ENCODE assay signal across 33 cellular contexts in genomic region chr5:102498271-102499034, GRCh38. TPM values are rescaled to one million over a fixed set of nuclear protein-coding genes. Genes with fewer than 3 reads are reported as not detected.
DNase-seq lines count a peak whose midpoint lies in the region; ATAC-seq, FAIRE-seq and TF ChIP-seq lines count a peak whose summit lies in the region.
"Had no signal": no experiment of that assay in that cellular context is flagged by ENCODE, and none has a peak within 500 bp of the region (broad histone marks: within the 10 kb centered on the region; RNA-seq: fewer than 3 reads in every experiment).

TSS of gene SLCO6A1 (minus strand) at chr5:102499001. CDS start at chr5:102498844, 157 bp downstream.

- H3K9me3 Mint-ChIP-seq in activated T-cell treated with anti-CD3 and anti-CD28 coated beads, Interleukin-2, amount 50 U/mL, for 24 hours = no peaks in the 10 kb centered on the region

- CTCF ChIA-PET in HepG2 (lab: Yijun Ruan, JAX; ENCODE audit: low intra/inter-chr PET ratio, low total read pairs) = no interaction called here
- CTCF ChIA-PET in K562 (lab: Yijun Ruan, JAX; ENCODE audit: low intra/inter-chr PET ratio) = no interaction called here

- H3K9me1 ChIP-seq in K562 (ENCODE audit: control insufficient read depth, insufficient read depth, low read length) = no peaks in the 10 kb centered on the region

- no peaks in the 10 kb centered on the region for H3K36me3 Mint-ChIP-seq in activated T-cell treated with anti-CD3 and anti-CD28 coated beads, Interleukin-2, amount 50 U/mL, for 24 hours (ENCODE audit: low read depth)
- H3K36me3 Mint-ChIP-seq: CD14-positive monocyte; CD8-positive, alpha-beta memory T cell had no signal

- H4K20me1 ChIP-seq in HepG2 (ENCODE audit: insufficient read depth, low read length) (no peaks in the 10 kb centered on the region), K562 (replicated peaks; ENCODE audit: control insufficient read depth, insufficient read depth, low read length) (no peaks in the 10 kb centered on the region)

- H2AFZ ChIP-seq in HepG2 (ENCODE audit: low read length) = no peak within 1 kb of the TSS
- no peak within 1 kb of the TSS; the same call in 1 of the 2 replicates for H2AFZ ChIP-seq in K562 (ENCODE audit: low read depth, low read length)
- H2AFZ ChIP-seq: GM23248, PC-9 had no signal

- no peak within 1 kb of the TSS for H3K4me2 ChIP-seq in HepG2 (ENCODE audit: low read depth, low read length)
- H3K4me2 ChIP-seq in K562 (ENCODE audit: insufficient read depth, low read length) = no peak within 1 kb of the TSS
- H3K4me2 ChIP-seq: PC-9 had no signal

- TF ChIP-seq POLR2A in HepG2 (IDR thresholded peaks at IDR 0.05; ENCODE audit: insufficient read depth in 1 of 2, low read depth in 2 of 2, low read length in 2 of 2) = no peak
- TF ChIP-seq POLR2A in right lobe of liver (IDR thresholded peaks at IDR 0.05) = no peak
- TF ChIP-seq POLR2A in K562 (conservative IDR thresholded peaks at IDR 0.05) = no peak
- no peak for TF ChIP-seq POLR2A in testis (IDR thresholded peaks at IDR 0.05)
- no peak for TF ChIP-seq POLR2A in thyroid gland (IDR thresholded peaks at IDR 0.05)

- no peaks in the 10 kb centered on the region for H3K4me1 Mint-ChIP-seq in activated T-cell treated with anti-CD3 and anti-CD28 coated beads, Interleukin-2, amount 50 U/mL, for 24 hours (ENCODE audit: low read depth)
- H3K4me1 Mint-ChIP-seq: CD14-positive monocyte; CD8-positive, alpha-beta memory T cell had no signal

- POLR2A ChIA-PET in HepG2 (lab: Yijun Ruan, JAX) = no interaction called here
- POLR2A ChIA-PET in K562 (lab: Yijun Ruan, JAX) = no interaction called here

- no peaks in the 10 kb centered on the region for H3K36me3 ChIP-seq in HepG2 (replicated peaks in 1 of 2; ENCODE audit: control insufficient read depth in 1 of 2, insufficient read depth in 2 of 2, low read length in 2 of 2)
- no peaks in the 10 kb centered on the region for H3K36me3 ChIP-seq in right lobe of liver
- no peaks in the 10 kb centered on the region for H3K36me3 ChIP-seq in K562 (ENCODE audit: control insufficient read depth, insufficient read depth, low read length)
- no peaks in the 10 kb centered on the region for H3K36me3 ChIP-seq in testis (ENCODE audit: low read depth, missing control alignments)
- no peaks in the 10 kb centered on the region for H3K36me3 ChIP-seq in thyroid gland
- H3K36me3 ChIP-seq: BE2C had no signal

- H3K27ac ChIP-seq in HepG2 (ENCODE audit: extremely low read length, insufficient read depth, low read length) = no peak within 1 kb of the TSS
- no peak within 1 kb of the TSS for H3K27ac ChIP-seq in right lobe of liver
- no peak within 1 kb of the TSS for H3K27ac ChIP-seq in K562 (ENCODE audit: extremely low read depth, low read depth, low read length)
- peak within 1 kb of the TSS in 1 of 2 donors; percentile 48 for H3K27ac ChIP-seq in testis
- H3K27ac ChIP-seq in thyroid gland = no peak within 1 kb of the TSS
- H3K27ac ChIP-seq: GM23248, HL-60, PC-9 had no signal

- H3K9ac ChIP-seq in HepG2 (ENCODE audit: insufficient read depth, low read depth, low read length) (no peak within 1 kb of the TSS), K562 (ENCODE audit: insufficient read depth in 1 of 2, low read depth in 2 of 2, low read length in 2 of 2) (no peak within 1 kb of the TSS)
- H3K9ac ChIP-seq: GM23248 had no signal

- no peak for FAIRE-seq in HepG2 (lab: Jason Lieb, UNC)
- FAIRE-seq in K562 (lab: Jason Lieb, UNC) = no peak
- FAIRE-seq: GM18507 had no signal

- DNase-seq in HepG2 (ENCODE audit: low spot score) = no peak
- no peak for DNase-seq in right lobe of liver
- peak in 3 of 4 experiments; percentile 2 to 5 (median 5) for DNase-seq in K562 (ENCODE audit: extremely low read depth in 1 of 4, low spot score in 3 of 4)
- peak; percentile 20 for DNase-seq in iPS-NIHi7 (ENCODE audit: extremely low spot score)
- peak; percentile 26 for DNase-seq in testis
- no peak for DNase-seq in activated T-cell treated with anti-CD3 and anti-CD28 coated beads, Interleukin-2, amount 50 U/mL, for 24 hours
- no peak for DNase-seq in putamen (ENCODE audit: low spot score)
- no peak for DNase-seq in thyroid gland
- DNase-seq: 8988T; ACHN; BE2C; CD8-positive, alpha-beta memory T cell; DMS153; DND-41; GM23248; Karpas-422; MV-4-11; NCI-H1105 treated with DMSO at 0.1 percent for 48 hours; NCI-H146; NCI-H1930; NCI-H2107; NCI-H524; NCI-H774; PC-9; Right ventricle myocardium superior; RPMI8226 had no signal

- no peak for TF ChIP-seq CTCF in HepG2 (CRISPR knock-in tag; IDR thresholded peaks at IDR 0.05)
- TF ChIP-seq CTCF in right lobe of liver (IDR thresholded peaks at IDR 0.05) = no peak
- no peak for TF ChIP-seq CTCF in K562 (IDR thresholded peaks at IDR 0.05 in 2 of 3, conservative IDR thresholded peaks at IDR 0.05 in 1 of 3; ENCODE audit: insufficient read depth in 2 of 3, low read depth in 1 of 3, low read length in 3 of 3)
- no peak for TF ChIP-seq CTCF in testis (IDR thresholded peaks at IDR 0.05)
- no peak for TF ChIP-seq CTCF in thyroid gland (IDR thresholded peaks at IDR 0.05)

- H3K27me3 Mint-ChIP-seq in activated T-cell treated with anti-CD3 and anti-CD28 coated beads, Interleukin-2, amount 50 U/mL, for 24 hours = no peaks in the 10 kb centered on the region

- WGBS in HepG2 (ENCODE audit: low lambda C conversion rate) = 70% methylated on average over 43 of the region's 43 CpGs
- 85% methylated on average over 17 of the region's 43 CpGs for WGBS in right lobe of liver (ENCODE audit: insufficient coverage, low coverage, low lambda C conversion rate, missing lambda C conversion rate)
- WGBS in K562 (ENCODE audit: insufficient coverage, low coverage, missing lambda C conversion rate) = 4% methylated on average over 35 of the region's 43 CpGs
- 60 to 72% methylated on average over 40 to 43 of the region's 43 CpGs for WGBS in testis, 2 donors
- WGBS in thyroid gland, 2 donors = 94 to 95% methylated on average over 34 to 43 of the region's 43 CpGs

- no TSS peak for BruUV-seq in HepG2 (replicated peaks; lab: Mats Ljungman, UMichigan)
- BruUV-seq in K562 (replicated peaks; lab: Mats Ljungman, UMichigan) = no TSS peak

- TF ChIP-seq RAD21 in HepG2 (CRISPR knock-in tag; IDR thresholded peaks at IDR 0.05) = no peak
- TF ChIP-seq RAD21 in K562 (CRISPR knock-in tag; conservative IDR thresholded peaks at IDR 0.05 in 1 of 2, IDR thresholded peaks at IDR 0.05 in 1 of 2) = no peak

- ATAC-seq in HepG2 (no peak), right lobe of liver (no peak), K562 (peak; percentile 70)
- ATAC-seq: HCT116 had no signal

- H3K9me3 ChIP-seq in HepG2 (ENCODE audit: low read length) (no peaks in the 10 kb centered on the region), right lobe of liver (no peaks in the 10 kb centered on the region), K562 (replicated peaks; ENCODE audit: control insufficient read depth, insufficient read depth, low read depth, low read length) (no peaks in the 10 kb centered on the region), testis (no peaks in the 10 kb centered on the region), thyroid gland (no peaks in the 10 kb centered on the region)
- H3K9me3 ChIP-seq: BE2C had no signal

- no peak within 1 kb of the TSS for H3K4me3 Mint-ChIP-seq in activated T-cell treated with anti-CD3 and anti-CD28 coated beads, Interleukin-2, amount 50 U/mL, for 24 hours
- H3K4me3 Mint-ChIP-seq: CD14-positive monocyte; CD8-positive, alpha-beta memory T cell had no signal

- in situ Hi-C loops in HepG2 (cut with HindIII; ENCODE audit: extremely low pct_ligation_motif_present, low pct_unique_long_range_greater_than_20kb) (no loop called here), K562 (cut with MboI) (no loop called here)

- TF ChIP-seq EP300 in HepG2 (IDR thresholded peaks at IDR 0.05; ENCODE audit: low read depth in 2 of 2, low read length in 2 of 2) (no peak), HepG2 (CRISPR knock-in tag; IDR thresholded peaks at IDR 0.05; ENCODE audit: borderline replicate concordance) (no peak), K562 (IDR thresholded peaks at IDR 0.05; ENCODE audit: low read length) (no peak)

- intact Hi-C loops in HepG2 (cut with micrococcal nuclease; ENCODE audit: unreplicated experiment) (no loop called here), right lobe of liver (cut with DNase I) (no loop called here), K562 (cut with micrococcal nuclease) (no loop called here), testis (cut with DNase I; ENCODE audit: low total_unique reads) (no loop called here), thyroid gland (cut with DNase I) (no loop called here)

- no peaks in the 10 kb centered on the region; a peak in 1 of 5 replicates for H3K27me3 ChIP-seq in HepG2 (ENCODE audit: control insufficient read depth in 1 of 2, insufficient read depth in 2 of 2, low read length in 2 of 2)
- H3K27me3 ChIP-seq in right lobe of liver = no peaks in the 10 kb centered on the region
- H3K27me3 ChIP-seq in K562 (ENCODE audit: control insufficient read depth in 2 of 2, insufficient read depth in 2 of 2, low read length in 2 of 2) = no peaks in the 10 kb centered on the region
- H3K27me3 ChIP-seq in testis = no peaks in the 10 kb centered on the region
- no peaks in the 10 kb centered on the region for H3K27me3 ChIP-seq in thyroid gland
- H3K27me3 ChIP-seq: BE2C had no signal

- H3K27ac Mint-ChIP-seq in activated T-cell treated with anti-CD3 and anti-CD28 coated beads, Interleukin-2, amount 50 U/mL, for 24 hours = no peak within 1 kb of the TSS
- H3K27ac Mint-ChIP-seq: CD14-positive monocyte; CD8-positive, alpha-beta memory T cell had no signal

- H3K79me2 ChIP-seq in HepG2 (ENCODE audit: insufficient read depth, low read length) (no peaks in the 10 kb centered on the region), K562 (ENCODE audit: control insufficient read depth, insufficient read depth, low read length) (no peaks in the 10 kb centered on the region)

- no peak within 1 kb of the TSS for H3K4me3 ChIP-seq in HepG2 (replicated peaks in 1 of 3; ENCODE audit: insufficient read depth in 1 of 3, low read depth in 2 of 3, low read length in 3 of 3)
- no peak within 1 kb of the TSS for H3K4me3 ChIP-seq in right lobe of liver
- H3K4me3 ChIP-seq in K562 = no peak within 1 kb of the TSS
- peak within 1 kb of the TSS; percentile 41 to 59 for H3K4me3 ChIP-seq in testis
- H3K4me3 ChIP-seq in thyroid gland (replicated peaks in 1 of 3) = no peak within 1 kb of the TSS
- H3K4me3 ChIP-seq: GM23248, PC-9 had no signal

- H3K4me1 ChIP-seq in HepG2 (ENCODE audit: insufficient read depth, low read length) = no peaks in the 10 kb centered on the region
- H3K4me1 ChIP-seq in right lobe of liver = no peaks in the 10 kb centered on the region
- peaks cover 0 to 7% of the 10 kb centered on the region in 2 experiments; a peak in 1 of 5 replicates for H3K4me1 ChIP-seq in K562 (replicated peaks in 1 of 2; ENCODE audit: control insufficient read depth in 2 of 2, insufficient read depth in 2 of 2, low read length in 2 of 2)
- no peaks in the 10 kb centered on the region for H3K4me1 ChIP-seq in testis
- no peaks in the 10 kb centered on the region for H3K4me1 ChIP-seq in thyroid gland
- H3K4me1 ChIP-seq: BE2C had no signal

RNA-seq across cellular contexts. Expression of gene SLCO6A1, which starts in this region (rescaled TPM):
- total RNA-seq in HepG2 (2016; rRNA removed; fragmentation: Illumina TruSeq; extraction: Trizol) (0.31 TPM in 1 of 2 replicates, not detected in the other), right lobe of liver (not detected), K562 (2014; rRNA removed) (not detected in 2 replicates), K562 (2014; rRNA removed; fragmentation: Illumina TruSeq; extraction: Trizol) (not detected in 2 replicates), K562 (2015; rRNA removed; fragmentation: Illumina TruSeq; extraction: Trizol) (0.11 TPM in 1 of 2 replicates, not detected in the other), K562 (2021) (0.11 TPM in 1 of 2 replicates, not detected in the other), testis (10 to 100 TPM; 20.4 to 30.1 TPM), thyroid gland (not detected)
- 0.26 and 0.51 TPM in 2 replicates for total RNA-seq in HepG2 (2016; cell fraction: cytosol; rRNA removed; fragmentation: Illumina TruSeq; extraction: Trizol; ENCODE audit: low read depth)
- 0.06 TPM in 1 of 2 replicates, not detected in the other for total RNA-seq in HepG2 (2016; cell fraction: insoluble cytoplasmic fraction; rRNA removed; fragmentation: Illumina TruSeq; extraction: Trizol)
- total RNA-seq in HepG2 (2016; cell fraction: membrane; rRNA removed; fragmentation: Illumina TruSeq; extraction: Trizol) = 0.17 and 0.31 TPM in 2 replicates
- total RNA-seq in HepG2 (2016; cell fraction: nucleus; rRNA removed; fragmentation: Illumina TruSeq; extraction: Trizol) = 0.22 and 1.0 TPM in 2 replicates
- polyA plus RNA-seq in HepG2 (2011; rRNA removed) (0.35 and 0.48 TPM in 2 replicates), K562 (2011; rRNA removed) (0.04 TPM in 1 of 2 replicates, not detected in the other), K562 (2014; fragmentation: Illumina TruSeq; extraction: Trizol) (not detected in 2 replicates), K562 (2014; fragmentation: Nextera tagmentation; extraction: Ambion mirVana) (not detected), K562 (2014; rRNA removed) (0.20 and 0.26 TPM in 2 replicates), testis (ENCODE audit: insufficient read depth, low read depth, low replicate concordance) (78.0 TPM)
- polyA plus RNA-seq in HepG2 (2011; cell fraction: cytosol; rRNA removed) = 0.04 TPM in 1 of 2 replicates, not detected in the other
- polyA plus RNA-seq in HepG2 (2011; cell fraction: nucleus; rRNA removed) = 0.87 and 2.0 TPM in 2 replicates
- polyA plus RNA-seq in HepG2 (2012) = 0.08 and 0.68 TPM in 2 replicates
- not detected in 2 replicates for polyA plus RNA-seq in HepG2 (2016; cell fraction: cytosol; fragmentation: Illumina TruSeq; extraction: Trizol; ENCODE audit: low read depth)
- polyA plus RNA-seq in HepG2 (2016; cell fraction: insoluble cytoplasmic fraction; fragmentation: Illumina TruSeq; extraction: Trizol; ENCODE audit: low read depth) = 0.13 TPM in 1 of 2 replicates, not detected in the other
- polyA plus RNA-seq in HepG2 (2016; cell fraction: membrane; fragmentation: Illumina TruSeq; extraction: Trizol; ENCODE audit: low read depth) = not detected in 2 replicates
- polyA plus RNA-seq in HepG2 (2016; cell fraction: nucleus; fragmentation: Illumina TruSeq; extraction: Trizol; ENCODE audit: insufficient read depth, low read depth) = 1.5 and 1.7 TPM in 2 replicates
- 0.12 TPM in 1 of 2 replicates, not detected in the other for polyA minus RNA-seq in HepG2 (2011; rRNA and poly(A)+ RNA removed; ENCODE audit: low replicate concordance)
- not detected in 2 replicates for polyA minus RNA-seq in HepG2 (2011; cell fraction: cytosol; rRNA and poly(A)+ RNA removed)
- 0.39 and 0.99 TPM in 2 replicates for polyA minus RNA-seq in HepG2 (2011; cell fraction: nucleus; rRNA and poly(A)+ RNA removed)
- total RNA-seq in K562 (2011; cell fraction: chromatin; rRNA removed; ENCODE audit: low replicate concordance) = not detected in 2 replicates
- total RNA-seq in K562 (2011; cell fraction: nucleolus; rRNA removed) = not detected in 2 replicates
- not detected in 2 replicates for total RNA-seq in K562 (2011; cell fraction: nucleoplasm; rRNA removed)
- polyA plus RNA-seq in K562 (2011; cell fraction: cytosol; rRNA removed) = not detected in 2 replicates
- polyA plus RNA-seq in K562 (2011; cell fraction: nucleus; rRNA removed) = 0.28 TPM in 1 of 2 replicates, not detected in the other
- polyA plus RNA-seq in K562 (2012) = 0.13 and 0.21 TPM in 2 replicates
- polyA minus RNA-seq in K562 (2011; rRNA and poly(A)+ RNA removed) = not detected in 2 replicates
- polyA minus RNA-seq in K562 (2011; cell fraction: cytosol; rRNA and poly(A)+ RNA removed) = not detected in 2 replicates
- polyA minus RNA-seq in K562 (2011; cell fraction: nucleus; rRNA and poly(A)+ RNA removed) = 0.13 TPM in 1 of 2 replicates, not detected in the other
- total RNA-seq: CD8-positive, alpha-beta memory T cell; G401; GM23248; M059J; PC-9; Right ventricle myocardium superior; SK-MEL-5 had no signal
- polyA plus RNA-seq: CD14-positive monocyte; CD8-positive, alpha-beta memory T cell; GM23248 had no signal

Comparison
In these comparisons a context has a peak if more than half of its experiments do, and no peak if none do; other contexts are left out.
1. RNA of gene SLCO6A1 (total RNA-seq): 20.4 to 30.1 TPM in testis; 0.06 to 1.0 TPM in HepG2, 0.11 TPM in K562, not detected in right lobe of liver and not detected in thyroid gland; every median in the first group is over 10 times any median in the second.
2. RNA of gene SLCO6A1 (polyA plus RNA-seq): 78.0 TPM in testis (single experiment); 0.04 to 2.0 TPM in HepG2 and 0.04 to 0.28 TPM in K562; every median in the first group is over 10 times any median in the second.
3. Peak in DNase-seq and ATAC-seq in K562; RNA of the gene not detected or under 1 TPM.
4. DNase-seq: peak in iPS-NIHi7 (single experiment) and testis (single experiment); none in HepG2 (single experiment), right lobe of liver (0 of 3), activated T-cell treated with anti-CD3 and anti-CD28 coated beads, Interleukin-2, amount 50 U/mL, for 24 hours (single experiment), putamen (single experiment) and thyroid gland (0 of 2).
5. H3K4me3 ChIP-seq: peak in testis (2 of 2); none in HepG2 (0 of 3), right lobe of liver (0 of 3), K562 (single experiment) and thyroid gland (0 of 3).
6. Of the 241 proteins assayed by ChIP-seq in both HepG2 and K562: peak only in HepG2: MAFF and MAFK; only in K562: CEBPB; in both: none; in neither: 236; mixed calls (peak in some experiments, not most) for 2.